In the genomic region with DNA sequence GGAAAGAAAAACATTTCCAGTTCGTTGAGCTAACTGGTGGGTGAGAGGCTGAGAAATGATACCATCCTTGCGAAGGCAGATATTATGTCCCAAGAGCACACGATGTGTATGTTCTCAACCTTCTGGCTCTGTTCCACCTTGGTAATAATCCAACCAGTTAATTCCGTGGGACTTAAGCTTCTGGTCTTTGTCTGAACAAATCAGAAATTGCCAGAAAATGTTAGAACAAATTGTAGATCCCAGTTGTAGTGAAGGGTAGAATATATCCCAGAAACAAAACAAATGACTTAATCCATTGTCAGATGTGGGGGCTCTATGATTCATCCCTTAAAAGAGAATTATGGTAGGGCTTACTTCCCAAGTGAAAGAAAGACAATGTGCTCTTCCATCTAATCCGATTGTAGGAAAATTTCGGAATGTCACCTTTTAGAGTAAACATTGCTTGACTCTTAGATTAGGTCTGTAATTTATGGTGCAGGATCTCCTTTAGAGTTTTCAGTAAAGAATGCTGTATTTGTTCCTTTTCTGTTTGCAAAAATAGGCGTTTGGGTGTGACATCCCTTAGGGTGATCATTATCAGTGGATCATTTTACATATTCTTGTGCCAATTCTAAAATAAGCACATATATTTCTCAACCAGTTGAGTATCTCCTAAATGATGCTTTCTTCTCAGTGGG, we compare ENCODE assay signal across 1 cellular context.
TF ChIP-seq lines count a peak whose summit lies in the region.

No MANE protein-coding gene starts in this region.

TF ChIP-seq in liver, 16 proteins besides CTCF, POLR2A, EP300 and RAD21 (continued from another document):
- TF ChIP-seq ZBTB33 (IDR thresholded peaks at IDR 0.05) (no peak), HNF4G (IDR thresholded peaks at IDR 0.05) (no peak), GABPA (IDR thresholded peaks at IDR 0.05 in 1 of 2, conservative IDR thresholded peaks at IDR 0.05 in 1 of 2) (no peak), ATF3 (IDR thresholded peaks at IDR 0.05) (no peak), HNF4A (conservative IDR thresholded peaks at IDR 0.05) (no peak), TAF1 (conservative IDR thresholded peaks at IDR 0.05) (no peak), JUND (IDR thresholded peaks at IDR 0.05) (no peak), EGR1 (IDR thresholded peaks at IDR 0.05; ENCODE audit: low read depth in 2 of 2) (no peak), FOXA2 (IDR thresholded peaks at IDR 0.05) (no peak), YY1 (IDR thresholded peaks at IDR 0.05) (no peak), SP1 (IDR thresholded peaks at IDR 0.05) (no peak), NR2F2 (IDR thresholded peaks at IDR 0.05) (no peak), FOXA1 (IDR thresholded peaks at IDR 0.05) (no peak), MAX (IDR thresholded peaks at IDR 0.05) (no peak)
- TF ChIP-seq, protein P1, sequence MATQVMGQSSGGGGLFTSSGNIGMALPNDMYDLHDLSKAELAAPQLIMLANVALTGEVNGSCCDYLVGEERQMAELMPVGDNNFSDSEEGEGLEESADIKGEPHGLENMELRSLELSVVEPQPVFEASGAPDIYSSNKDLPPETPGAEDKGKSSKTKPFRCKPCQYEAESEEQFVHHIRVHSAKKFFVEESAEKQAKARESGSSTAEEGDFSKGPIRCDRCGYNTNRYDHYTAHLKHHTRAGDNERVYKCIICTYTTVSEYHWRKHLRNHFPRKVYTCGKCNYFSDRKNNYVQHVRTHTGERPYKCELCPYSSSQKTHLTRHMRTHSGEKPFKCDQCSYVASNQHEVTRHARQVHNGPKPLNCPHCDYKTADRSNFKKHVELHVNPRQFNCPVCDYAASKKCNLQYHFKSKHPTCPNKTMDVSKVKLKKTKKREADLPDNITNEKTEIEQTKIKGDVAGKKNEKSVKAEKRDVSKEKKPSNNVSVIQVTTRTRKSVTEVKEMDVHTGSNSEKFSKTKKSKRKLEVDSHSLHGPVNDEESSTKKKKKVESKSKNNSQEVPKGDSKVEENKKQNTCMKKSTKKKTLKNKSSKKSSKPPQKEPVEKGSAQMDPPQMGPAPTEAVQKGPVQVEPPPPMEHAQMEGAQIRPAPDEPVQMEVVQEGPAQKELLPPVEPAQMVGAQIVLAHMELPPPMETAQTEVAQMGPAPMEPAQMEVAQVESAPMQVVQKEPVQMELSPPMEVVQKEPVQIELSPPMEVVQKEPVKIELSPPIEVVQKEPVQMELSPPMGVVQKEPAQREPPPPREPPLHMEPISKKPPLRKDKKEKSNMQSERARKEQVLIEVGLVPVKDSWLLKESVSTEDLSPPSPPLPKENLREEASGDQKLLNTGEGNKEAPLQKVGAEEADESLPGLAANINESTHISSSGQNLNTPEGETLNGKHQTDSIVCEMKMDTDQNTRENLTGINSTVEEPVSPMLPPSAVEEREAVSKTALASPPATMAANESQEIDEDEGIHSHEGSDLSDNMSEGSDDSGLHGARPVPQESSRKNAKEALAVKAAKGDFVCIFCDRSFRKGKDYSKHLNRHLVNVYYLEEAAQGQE (IDR thresholded peaks at IDR 0.05), result no peak
